26 cellular contexts compared by ENCODE assay signal in the genomic region with DNA sequence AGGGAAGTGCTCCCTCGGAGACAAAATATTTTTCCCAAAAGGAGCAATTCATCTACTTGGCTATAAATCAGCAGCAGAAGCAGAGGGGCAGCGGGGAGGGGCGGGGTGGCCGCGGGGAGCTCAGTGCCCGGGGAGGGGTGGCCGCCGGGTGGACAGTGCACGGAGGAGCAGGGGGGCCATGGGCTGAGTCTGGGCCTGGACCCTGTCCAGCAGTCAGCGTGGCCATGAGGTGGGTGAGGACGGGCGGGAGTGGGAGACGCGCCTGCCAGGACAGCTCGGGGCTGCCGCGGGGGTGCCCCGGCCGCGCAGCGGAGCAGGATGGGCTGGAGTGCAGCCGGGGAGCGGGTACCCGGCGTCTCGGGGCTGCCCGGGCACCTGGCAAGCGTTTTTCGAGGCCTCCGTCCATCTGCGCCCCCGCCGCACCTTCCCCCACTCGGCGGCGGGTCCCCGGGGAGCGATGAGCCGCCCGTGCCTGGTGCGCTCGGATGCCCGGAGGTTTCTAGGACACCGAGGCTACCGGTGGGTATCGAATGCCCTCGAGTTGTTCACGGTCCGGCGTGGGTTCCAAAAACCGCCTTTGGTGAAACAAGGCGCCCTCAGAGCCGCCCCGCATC.
"Had no signal": no experiment of that assay in that cellular context is flagged by ENCODE, and none has a peak within 500 bp of the region (broad histone marks: within the 10 kb centered on the region; RNA-seq: fewer than 3 reads in every experiment).

No MANE protein-coding gene starts in this region.

- H3K4me1 Mint-ChIP-seq: activated CD4-positive, alpha-beta memory T cell treated with anti-CD3 and anti-CD28 coated beads, Interleukin-2, amount 10 ng/mL, durations not matched to agents 7 days and 5 days; activated CD4-positive, alpha-beta T cell treated with anti-CD3 and anti-CD28 coated beads, Interleukin-2, amount 10 ng/mL, durations not matched to agents 7 days and 5 days; activated naive CD4-positive, alpha-beta T cell treated with anti-CD3 and anti-CD28 coated beads, Interleukin-2, amount 10 ng/mL, durations not matched to agents 7 days and 5 days; activated naive CD8-positive, alpha-beta T cell treated with anti-CD3 and anti-CD28 coated beads, Interleukin-2, amount 10 ng/mL, durations not matched to agents 7 days and 5 days had no signal

- H3K4me1 ChIP-seq: ascending aorta, breast epithelium had no signal

- H3K27me3 Mint-ChIP-seq: activated CD4-positive, alpha-beta memory T cell treated with anti-CD3 and anti-CD28 coated beads, Interleukin-2, amount 10 ng/mL, durations not matched to agents 7 days and 5 days; activated CD4-positive, alpha-beta T cell treated with anti-CD3 and anti-CD28 coated beads, Interleukin-2, amount 10 ng/mL, durations not matched to agents 7 days and 5 days; activated naive CD4-positive, alpha-beta T cell treated with anti-CD3 and anti-CD28 coated beads, Interleukin-2, amount 10 ng/mL, durations not matched to agents 7 days and 5 days; brain had no signal

- ATAC-seq: activated naive CD4-positive, alpha-beta T cell treated with anti-CD3 and anti-CD28 coated beads, Interleukin-2, amount 50 U/mL, for 72 hours; activated T-cell treated with anti-CD3 and anti-CD28 coated beads, Interleukin-2, amount 50 U/mL, for 72 hours; effector memory CD8-positive, alpha-beta T cell; WTC11 had no signal

- H3K27ac Mint-ChIP-seq: activated CD4-positive, alpha-beta memory T cell treated with anti-CD3 and anti-CD28 coated beads, Interleukin-2, amount 10 ng/mL, durations not matched to agents 7 days and 5 days; activated CD4-positive, alpha-beta T cell treated with anti-CD3 and anti-CD28 coated beads, Interleukin-2, amount 10 ng/mL, durations not matched to agents 7 days and 5 days; activated naive CD4-positive, alpha-beta T cell treated with anti-CD3 and anti-CD28 coated beads, Interleukin-2, amount 10 ng/mL, durations not matched to agents 7 days and 5 days; activated naive CD4-positive, alpha-beta T cell treated with anti-CD3 and anti-CD28 coated beads, Interleukin-2, amount 50 U/mL, for 72 hours; activated naive CD8-positive, alpha-beta T cell treated with anti-CD3 and anti-CD28 coated beads, Interleukin-2, amount 10 ng/mL, durations not matched to agents 7 days and 5 days; activated T-cell treated with anti-CD3 and anti-CD28 coated beads, Interleukin-2, amount 50 U/mL, for 24 hours; activated T-cell treated with anti-CD3 and anti-CD28 coated beads, Interleukin-2, amount 50 U/mL, for 72 hours; effector memory CD8-positive, alpha-beta T cell; WTC11 had no signal

- H3K9me3 ChIP-seq: ascending aorta, breast epithelium had no signal

- H3K27me3 ChIP-seq: ascending aorta, breast epithelium, cardiac muscle cell had no signal

- H3K27ac ChIP-seq: ascending aorta, cardiac muscle cell, VCaP had no signal

- H3K9me3 Mint-ChIP-seq: activated CD4-positive, alpha-beta memory T cell treated with anti-CD3 and anti-CD28 coated beads, Interleukin-2, amount 10 ng/mL, durations not matched to agents 7 days and 5 days; activated CD4-positive, alpha-beta T cell treated with anti-CD3 and anti-CD28 coated beads, Interleukin-2, amount 10 ng/mL, durations not matched to agents 7 days and 5 days; activated naive CD4-positive, alpha-beta T cell treated with anti-CD3 and anti-CD28 coated beads, Interleukin-2, amount 50 U/mL, for 72 hours; activated naive CD8-positive, alpha-beta T cell treated with anti-CD3 and anti-CD28 coated beads, Interleukin-2, amount 10 ng/mL, durations not matched to agents 7 days and 5 days; activated T-cell treated with anti-CD3 and anti-CD28 coated beads, Interleukin-2, amount 50 U/mL, for 24 hours; effector memory CD8-positive, alpha-beta T cell had no signal

- H3K4me3 Mint-ChIP-seq: activated CD4-positive, alpha-beta memory T cell treated with anti-CD3 and anti-CD28 coated beads, Interleukin-2, amount 10 ng/mL, durations not matched to agents 7 days and 5 days; activated CD4-positive, alpha-beta T cell treated with anti-CD3 and anti-CD28 coated beads, Interleukin-2, amount 10 ng/mL, durations not matched to agents 7 days and 5 days; activated naive CD4-positive, alpha-beta T cell treated with anti-CD3 and anti-CD28 coated beads, Interleukin-2, amount 10 ng/mL, durations not matched to agents 7 days and 5 days; activated naive CD8-positive, alpha-beta T cell treated with anti-CD3 and anti-CD28 coated beads, Interleukin-2, amount 10 ng/mL, durations not matched to agents 7 days and 5 days; activated T-cell treated with anti-CD3 and anti-CD28 coated beads, Interleukin-2, amount 50 U/mL, for 24 hours; activated T-cell treated with anti-CD3 and anti-CD28 coated beads, Interleukin-2, amount 50 U/mL, for 72 hours; brain; effector memory CD8-positive, alpha-beta T cell; WTC11 had no signal

- DNase-seq: activated CD4-positive, alpha-beta memory T cell treated with anti-CD3 and anti-CD28 coated beads, Interleukin-2, amount 10 ng/mL, durations not matched to agents 7 days and 5 days; activated CD4-positive, alpha-beta T cell treated with anti-CD3 and anti-CD28 coated beads for 1 hour; activated CD4-positive, alpha-beta T cell treated with anti-CD3 and anti-CD28 coated beads for 4 hours; activated CD4-positive, alpha-beta T cell treated with anti-CD3 and anti-CD28 coated beads, Interleukin-2, amount 10 ng/mL, durations not matched to agents 7 days and 5 days; activated CD4-positive, alpha-beta T cell treated with anti-CD3 and anti-CD28 coated beads, Interleukin-2, amount 50 U/mL, for 4 hours; activated CD8-positive, alpha-beta memory T cell treated with anti-CD3 and anti-CD28 coated beads, Interleukin-2, amount 50 U/mL, for 48 hours; activated gamma-delta T cell; activated naive CD4-positive, alpha-beta T cell; activated naive CD4-positive, alpha-beta T cell treated with anti-CD3 and anti-CD28 coated beads, Interleukin-2, amount 10 ng/mL, durations not matched to agents 7 days and 5 days; activated naive CD8-positive, alpha-beta T cell treated with anti-CD3 and anti-CD28 coated beads, Interleukin-2, amount 10 ng/mL, durations not matched to agents 7 days and 5 days; activated T-cell treated with anti-CD3 and anti-CD28 coated beads for 4 hours; activated T-cell treated with anti-CD3 and anti-CD28 coated beads, Interleukin-2, amount 50 U/mL, for 24 hours; activated T-cell treated with anti-CD3 and anti-CD28 coated beads, Interleukin-2, amount 50 U/mL, for 72 hours; cortex of kidney; dermis blood vessel endothelial cell; effector CD4-positive, alpha-beta T cell; effector memory CD8-positive, alpha-beta T cell; foreskin fibroblast; T-helper 2 cell had no signal

- H3K36me3 ChIP-seq: ascending aorta, breast epithelium, cardiac muscle cell had no signal

- H3K36me3 Mint-ChIP-seq: activated naive CD4-positive, alpha-beta T cell treated with anti-CD3 and anti-CD28 coated beads, Interleukin-2, amount 10 ng/mL, durations not matched to agents 7 days and 5 days; activated naive CD4-positive, alpha-beta T cell treated with anti-CD3 and anti-CD28 coated beads, Interleukin-2, amount 50 U/mL, for 72 hours; activated naive CD8-positive, alpha-beta T cell treated with anti-CD3 and anti-CD28 coated beads, Interleukin-2, amount 10 ng/mL, durations not matched to agents 7 days and 5 days; brain had no signal

- H3K4me3 ChIP-seq: ascending aorta, breast epithelium, cardiac muscle cell had no signal
